ENCODE assay signal across 8 cellular contexts in the genomic region with DNA sequence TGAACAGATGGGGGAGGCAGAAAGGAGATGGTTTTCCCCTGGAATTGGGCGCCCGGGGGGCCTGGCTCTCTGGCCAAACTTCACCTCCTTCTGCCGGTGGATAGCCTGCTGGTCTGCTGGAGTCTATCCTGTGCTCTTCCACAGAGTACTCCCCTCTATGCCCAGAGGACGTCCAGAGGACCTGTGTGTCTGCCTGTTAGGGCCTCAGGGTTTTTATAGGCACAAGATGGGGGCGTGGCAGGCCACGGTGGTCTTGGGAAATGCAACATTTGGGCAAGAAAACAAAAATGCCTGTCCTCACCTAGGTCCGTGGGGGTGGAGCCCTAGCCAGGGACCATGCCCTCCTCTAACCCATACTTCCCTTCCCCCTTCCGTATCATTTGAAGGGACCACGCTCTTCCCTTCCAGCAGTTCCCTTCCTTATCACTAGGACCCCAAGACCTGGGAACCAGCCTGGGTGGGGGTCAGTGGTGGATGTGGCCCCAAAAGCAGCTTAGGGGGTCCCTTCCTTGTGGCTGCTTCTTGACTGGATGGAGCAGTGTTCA. TPM values are rescaled to one million over a fixed set of nuclear protein-coding genes. Genes with fewer than 3 reads are reported as not detected.
A peak's percentile ranks its signal among the peaks of the same experiment; 100 is the strongest.
DNase-seq lines count a peak whose midpoint lies in the region; ATAC-seq, FAIRE-seq and TF ChIP-seq lines count a peak whose summit lies in the region.

No MANE protein-coding gene starts in this region.

- 90 to 92% methylated on average over 9 of the region's 9 CpGs for WGBS in esophagus, 2 donors
- WGBS in sigmoid colon, 2 donors = 81 to 89% methylated on average over 9 of the region's 9 CpGs

- intact Hi-C loops in sigmoid colon (cut with DNase I) = no loop called here

- H3K4me1 ChIP-seq in RWPE2 (ENCODE audit: insufficient read depth, poor library complexity, severe bottlenecking) (peaks cover under 1% of the 10 kb centered on the region), esophagus (ENCODE audit: control insufficient read depth in 2 of 2, insufficient read depth in 2 of 2, low read length in 1 of 2) (peaks cover 0 to 7% of the 10 kb centered on the region in 2 donors), sigmoid colon (peaks cover 0 to 6% (median 0%) of the 10 kb centered on the region in 4 donors)

- H3K9me3 ChIP-seq in RWPE2 (ENCODE audit: severe bottlenecking) (no peaks in the 10 kb centered on the region), esophagus (ENCODE audit: control insufficient read depth in 2 of 2, insufficient read depth in 1 of 2, low read depth in 1 of 2, low read length in 1 of 2) (peaks cover 0 to 2% of the 10 kb centered on the region in 2 donors), sigmoid colon (no peaks in the 10 kb centered on the region)

- no peak for FAIRE-seq in frontal cortex (lab: Jason Lieb, UNC)

- TF ChIP-seq CTCF in GM06990 (IDR thresholded peaks at IDR 0.05; ENCODE audit: insufficient read depth, low read length, poor library complexity, severe bottlenecking) = no peak
- no peak for TF ChIP-seq CTCF in RWPE2 (IDR thresholded peaks at IDR 0.05; ENCODE audit: poor library complexity, severe bottlenecking)
- no peak for TF ChIP-seq CTCF in sigmoid colon (IDR thresholded peaks at IDR 0.05)

- H3K36me3 ChIP-seq in GM06990 (ENCODE audit: control insufficient read depth, insufficient read depth, low read length) (no peaks in the 10 kb centered on the region), RWPE2 (ENCODE audit: low read depth) (no peaks in the 10 kb centered on the region), esophagus (ENCODE audit: control insufficient read depth in 2 of 2, insufficient read depth in 2 of 2, low read length in 1 of 2) (no peaks in the 10 kb centered on the region), sigmoid colon (no peaks in the 10 kb centered on the region)

- H3K4me3 ChIP-seq in GM06990 (replicated peaks; ENCODE audit: low read depth, low read length) (peak overlapping the region; percentile 50), RWPE2 (ENCODE audit: severe bottlenecking) (peak overlapping the region; percentile 33), esophagus (ENCODE audit: low read depth in 1 of 2, low read length in 2 of 2) (peak overlapping the region; percentile 22 to 68), sigmoid colon (peak overlapping the region; percentile 28 to 45 (median 42))

- no peak for ATAC-seq in RWPE2 (ENCODE audit: low read depth)
- no peak for ATAC-seq in HG03520 (IDR thresholded peaks at IDR 0.05; ENCODE audit: unreplicated experiment)

- TF ChIP-seq EP300 in sigmoid colon (IDR thresholded peaks at IDR 0.05) = no peak

- TF ChIP-seq POLR2A in sigmoid colon (IDR thresholded peaks at IDR 0.05) = no peak

- H3K27ac ChIP-seq in RWPE2 (ENCODE audit: poor library complexity, severe bottlenecking) (no peak overlapping the region), esophagus (ENCODE audit: low read depth in 2 of 2, low read length in 1 of 2) (no peak overlapping the region), sigmoid colon (peak overlapping the region in 1 of 4 donors; percentile 29)

- H3K27me3 ChIP-seq in GM06990 (replicated peaks; ENCODE audit: control insufficient read depth, insufficient read depth, low read length) = no peaks in the 10 kb centered on the region
- H3K27me3 ChIP-seq in RWPE2 (ENCODE audit: insufficient read depth, poor library complexity, severe bottlenecking) = no peaks in the 10 kb centered on the region
- no peaks in the 10 kb centered on the region for H3K27me3 ChIP-seq in esophagus (ENCODE audit: control insufficient read depth in 1 of 2, insufficient read depth in 2 of 2, low read length in 2 of 2)
- H3K27me3 ChIP-seq in sigmoid colon = no peaks in the 10 kb centered on the region

- DNase-seq in GM06990 (ENCODE audit: extremely low read depth, insufficient read length) (no peak), RWPE2 (ENCODE audit: low spot score) (no peak), sigmoid colon (no peak), NCI-H526 (lab: John Stamatoyannopoulos, UW) (no peak), COLO668 (lab: John Stamatoyannopoulos, UW; ENCODE audit: unreplicated experiment) (no peak), frontal cortex (ENCODE audit: low spot score in 2 of 2) (no peak)

RNA-seq across cellular contexts. Expression of gene ZNF337, which starts 53.6 kb away (rescaled TPM):
- polyA plus RNA-seq in esophagus = 10 to 100 TPM in 1 of 2 donors, 1 to 10 TPM in 1; 6.9 to 11.8 TPM
- total RNA-seq in sigmoid colon = 10 to 100 TPM; 15.6 to 18.6 (median 17.2) TPM
- 1 to 10 TPM; 1.8 to 7.1 (median 3.6) TPM for polyA plus RNA-seq in sigmoid colon
- total RNA-seq in frontal cortex = 24.1 TPM
